In genomic region chr13:34151885-34152284, GRCh38 we compare ENCODE assay signal across 27 cellular contexts.
"Had no signal": no experiment of that assay in that cellular context is flagged by ENCODE, and none has a peak within 500 bp of the region (broad histone marks: within the 10 kb centered on the region; RNA-seq: fewer than 3 reads in every experiment).

No MANE protein-coding gene starts in this region.

- H3K4me3 ChIP-seq: dorsolateral prefrontal cortex, esophagus squamous epithelium, gastrocnemius medialis, psoas muscle, right lobe of liver, skin epidermis, stomach, suprapubic skin, tibial nerve had no signal

- DNase-seq: activated CD4-positive, alpha-beta T cell treated with anti-CD3 and anti-CD28 coated beads, Interleukin-2, amount 10 ng/mL, durations not matched to agents 7 days and 5 days; activated CD8-positive, alpha-beta T cell treated with anti-CD3 and anti-CD28 coated beads, Interleukin-2, amount 10 ng/mL, durations not matched to agents 7 days and 5 days; activated naive CD4-positive, alpha-beta T cell; activated naive CD8-positive, alpha-beta T cell treated with anti-CD3 and anti-CD28 coated beads for 36 hours; activated T-cell treated with anti-CD3 and anti-CD28 coated beads, Interleukin-2, amount 50 U/mL, for 1 hour; dorsolateral prefrontal cortex; effector memory CD8-positive, alpha-beta T cell; esophagus squamous epithelium; gastrocnemius medialis; head of caudate nucleus; naive thymus-derived CD8-positive, alpha-beta T cell; psoas muscle; right lobe of liver; stimulated activated CD4-positive, alpha-beta T cell treated with anti-CD3 and anti-CD28 coated beads, Interleukin-15, amount 100 ng/mL, for 24 hours; stomach; T-cell had no signal

- H3K27me3 ChIP-seq: gastrocnemius medialis, right lobe of liver, stomach, suprapubic skin, tibial nerve had no signal

- FAIRE-seq: colon, endothelial cell of umbilical vein, islet of Langerhans, urothelium cell line had no signal

- ATAC-seq: activated CD4-positive, CD25-positive, alpha-beta regulatory T cell treated with anti-CD3 and anti-CD28 coated beads, Interleukin-2, amount 50 U/mL, for 24 hours; activated CD8-positive, alpha-beta T cell treated with anti-CD3 and anti-CD28 coated beads, Interleukin-2, amount 10 ng/mL, durations not matched to agents 7 days and 5 days; activated T-helper 17 cell treated with anti-CD3 and anti-CD28 coated beads, Interleukin-2, amount 50 U/mL, for 72 hours; effector memory CD8-positive, alpha-beta T cell; gastrocnemius medialis; left lobe of liver; naive thymus-derived CD8-positive, alpha-beta T cell; psoas muscle; right lobe of liver; stimulated activated memory B cell treated with anti-CD40 and anti-IgM and Interleukin-4, amounts not matched to agents 10 μg/mL and 1 μg/mL and 100 μg/mL, for 72 hours; T-cell had no signal

- H3K36me3 ChIP-seq: esophagus squamous epithelium, gastrocnemius medialis, right lobe of liver, stomach, suprapubic skin, tibial nerve had no signal
